ENCODE assay signal across 19 cellular contexts in the genomic region with DNA sequence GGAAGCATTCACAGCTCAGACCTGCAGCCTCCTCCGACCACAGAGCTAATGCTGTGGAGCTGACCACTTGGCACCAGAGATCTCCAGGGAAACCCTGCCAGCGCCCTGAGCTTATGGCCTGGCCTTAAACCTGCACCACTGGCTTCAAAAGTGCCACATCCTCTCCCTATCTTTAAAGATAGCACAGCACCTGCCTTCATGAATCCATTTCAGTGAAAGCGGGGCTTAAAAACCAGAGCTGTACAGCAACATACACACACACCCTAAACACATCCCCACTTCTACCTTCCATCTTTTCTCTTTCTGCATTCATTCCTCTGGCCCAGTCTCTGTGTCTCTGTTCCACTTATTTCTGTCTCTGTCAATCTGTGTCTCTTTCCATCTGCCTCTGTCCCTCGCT. TPM values are rescaled to one million over a fixed set of nuclear protein-coding genes. Genes with fewer than 3 reads are reported as not detected.
A peak's percentile ranks its signal among the peaks of the same experiment; 100 is the strongest.
DNase-seq lines count a peak whose midpoint lies in the region; ATAC-seq and TF ChIP-seq lines count a peak whose summit lies in the region.
"Had no signal": no experiment of that assay in that cellular context is flagged by ENCODE, and none has a peak within 500 bp of the region (broad histone marks: within the 10 kb centered on the region; RNA-seq: fewer than 3 reads in every experiment).

No MANE protein-coding gene starts in this region.

- no peaks in the 10 kb centered on the region for H3K9me2 ChIP-seq in OCI-LY7 (ENCODE audit: insufficient read depth, low read length)

- H3K4me1 Mint-ChIP-seq in CD4-positive, alpha-beta memory T cell = peaks cover 15 to 36% (median 24%) of the 10 kb centered on the region in 4 donors
- H3K4me1 Mint-ChIP-seq in nephron = peaks cover 60% of the 10 kb centered on the region

- no peaks in the 10 kb centered on the region for H3K27me3 ChIP-seq in CD4-positive, alpha-beta memory T cell (ENCODE audit: insufficient read depth, low read length)
- no peaks in the 10 kb centered on the region for H3K27me3 ChIP-seq in MG63
- H3K27me3 ChIP-seq: ovary had no signal

- no peak overlapping the region for H2AFZ ChIP-seq in OCI-LY7 (ENCODE audit: low read length)

- H4K20me1 ChIP-seq in OCI-LY7 (ENCODE audit: insufficient read depth, low read length) = no peaks in the 10 kb centered on the region

- H3K27me3 Mint-ChIP-seq in CD4-positive, alpha-beta memory T cell = no peaks in the 10 kb centered on the region
- peaks cover 70% of the 10 kb centered on the region for H3K27me3 Mint-ChIP-seq in nephron (ENCODE audit: low read depth)

- H3K27ac ChIP-seq in CD4-positive, alpha-beta memory T cell (ENCODE audit: low read depth, low read length) = no peak overlapping the region
- no peak overlapping the region for H3K27ac ChIP-seq in OCI-LY7 (ENCODE audit: low read depth, low read length, poor library complexity, severe bottlenecking)
- H3K27ac ChIP-seq in cingulate gyrus (ENCODE audit: low read depth, low read length) = peak overlapping the region; percentile 39
- H3K27ac ChIP-seq: breast epithelium, ovary had no signal

- H3K4me3 Mint-ChIP-seq in CD4-positive, alpha-beta memory T cell = peak overlapping the region in 4 of 8 donors; percentile 5 to 32 (median 22)
- peak overlapping the region in 2 of 3 experiments; percentile 2 to 51 for H3K4me3 Mint-ChIP-seq in nephron
- H3K4me3 Mint-ChIP-seq: activated CD4-positive, alpha-beta T cell treated with anti-CD3 and anti-CD28 coated beads for 36 hours; activated naive CD4-positive, alpha-beta T cell treated with anti-CD3 and anti-CD28 coated beads for 36 hours had no signal

- BruUV-seq in OCI-LY7 (replicated peaks; lab: Mats Ljungman, UMichigan) = no TSS peak

- H3K4me2 ChIP-seq in OCI-LY7 (ENCODE audit: low read length) = peak overlapping the region; percentile 12

- H3K4me3 ChIP-seq in CD4-positive, alpha-beta memory T cell (ENCODE audit: low read length in 2 of 2) = no peak overlapping the region
- H3K4me3 ChIP-seq in OCI-LY7 (ENCODE audit: low read depth, low read length, poor library complexity, severe bottlenecking) (no peak overlapping the region), MG63 (no peak overlapping the region)
- H3K4me3 ChIP-seq: breast epithelium, ovary had no signal

- intact Hi-C loops in CD4-positive, alpha-beta memory T cell (cut with micrococcal nuclease) = no loop called here
- intact Hi-C loops in OCI-LY7 (cut with micrococcal nuclease; ENCODE audit: unreplicated experiment) = no loop called here
- intact Hi-C loops in Right ventricle myocardium inferior (cut with DNase I) = no loop called here

- POLR2A ChIA-PET in CD4-positive, alpha-beta memory T cell (lab: Charles Lee; ENCODE audit: partially characterized antibody) = interaction anchor here (1.0 to 2.7 kb wide), 4 partner anchors 12 to 133 kb away, joined by 3 to 18 read pairs (median 4); no protein-coding TSS in a partner anchor
- POLR2A ChIA-PET in OCI-LY7 (lab: Charles Lee) = interaction anchor here (1.1 kb wide), 1 partner anchor 10 kb away, joined by 4 read pairs; no protein-coding TSS in a partner anchor

- peak overlapping the region in 6 of 7 donors; percentile 1 to 84 (median 40) for H3K27ac Mint-ChIP-seq in CD4-positive, alpha-beta memory T cell
- H3K27ac Mint-ChIP-seq in nephron = peak overlapping the region; percentile 0 to 29 (median 8)
- H3K27ac Mint-ChIP-seq: activated CD4-positive, alpha-beta T cell treated with anti-CD3 and anti-CD28 coated beads for 36 hours; activated naive CD4-positive, alpha-beta T cell treated with anti-CD3 and anti-CD28 coated beads for 36 hours had no signal

- peak in 1 of 5 donors; percentile 10 for DNase-seq in CD4-positive, alpha-beta memory T cell
- DNase-seq in OCI-LY7 (ENCODE audit: low spot score) (no peak), Right ventricle myocardium inferior (ENCODE audit: missing footprints) (no peak), MG63 (no peak), GM10266 (ENCODE audit: extremely low spot score) (no peak)
- DNase-seq: activated CD4-positive, alpha-beta T cell treated with anti-CD3 and anti-CD28 coated beads for 36 hours; activated CD8-positive, alpha-beta memory T cell treated with anti-CD3 and anti-CD28 coated beads, Interleukin-2, amount 50 U/mL, for 4 hours; Calu3; effector CD8-positive, alpha-beta T cell; NCI-H2029; NCI-H510A; ovary; SHP77 treated with DMSO at 0.1 percent for 48 hours had no signal

- H3K4me1 ChIP-seq in CD4-positive, alpha-beta memory T cell (ENCODE audit: insufficient read depth, low read length) = peaks cover 14% of the 10 kb centered on the region
- H3K4me1 ChIP-seq in OCI-LY7 (ENCODE audit: insufficient read depth, low read length, poor library complexity, severe bottlenecking) = peaks cover 70% of the 10 kb centered on the region
- H3K4me1 ChIP-seq: breast epithelium had no signal

- CTCF ChIA-PET in CD4-positive, alpha-beta memory T cell (lab: Charles Lee; ENCODE audit: partially characterized antibody) = interaction anchor here (1.0 to 4.3 kb wide), 8 partner anchors 24 to 234 kb away, joined by 3 to 15 read pairs (median 4); no protein-coding TSS in a partner anchor
- CTCF ChIA-PET in OCI-LY7 (lab: Charles Lee; ENCODE audit: unreplicated experiment) = interaction anchor here (1.1 kb wide), 1 partner anchor 10 kb away, joined by 6 read pairs; no protein-coding TSS in a partner anchor

- peaks cover 0 to 3% of the 10 kb centered on the region in 2 donors for H3K36me3 Mint-ChIP-seq in CD4-positive, alpha-beta memory T cell
- no peaks in the 10 kb centered on the region for H3K36me3 Mint-ChIP-seq in nephron (ENCODE audit: low read depth)

- H3K9me3 Mint-ChIP-seq in CD4-positive, alpha-beta memory T cell = no peaks in the 10 kb centered on the region
- H3K9me3 Mint-ChIP-seq in nephron = no peaks in the 10 kb centered on the region
- H3K9me3 Mint-ChIP-seq: activated naive CD4-positive, alpha-beta T cell treated with anti-CD3 and anti-CD28 coated beads for 36 hours had no signal

- no peak for ATAC-seq in Right ventricle myocardium inferior
- no peak for ATAC-seq in HG03342 (IDR thresholded peaks at IDR 0.05; ENCODE audit: unreplicated experiment)
- ATAC-seq: sciatic nerve had no signal

- no peaks in the 10 kb centered on the region for H3K36me3 ChIP-seq in CD4-positive, alpha-beta memory T cell (ENCODE audit: insufficient read depth, low read length)
- H3K36me3 ChIP-seq in OCI-LY7 (ENCODE audit: insufficient read depth, low read length) (no peaks in the 10 kb centered on the region), MG63 (no peaks in the 10 kb centered on the region)
- H3K36me3 ChIP-seq: breast epithelium, ovary had no signal

- TF ChIP-seq CTCF in OCI-LY7 (conservative IDR thresholded peaks at IDR 0.05; ENCODE audit: low read length) = no peak
- TF ChIP-seq CTCF in nephron (IDR thresholded peaks at IDR 0.05; ENCODE audit: unreplicated experiment in 3 of 3) = no peak
- no peak for TF ChIP-seq CTCF in GM10266 (IDR thresholded peaks at IDR 0.05; ENCODE audit: control insufficient read depth, insufficient read depth, low read depth, missing control alignments)

- H3K9me3 ChIP-seq in CD4-positive, alpha-beta memory T cell (ENCODE audit: control insufficient read depth in 1 of 2, low read length in 2 of 2) = no peaks in the 10 kb centered on the region
- H3K9me3 ChIP-seq in OCI-LY7 (ENCODE audit: low read length) = no peaks in the 10 kb centered on the region
- H3K9me3 ChIP-seq in MG63 = no peaks in the 10 kb centered on the region
- H3K9me3 ChIP-seq: breast epithelium, ovary had no signal

- no peaks in the 10 kb centered on the region for H3K79me2 ChIP-seq in OCI-LY7 (ENCODE audit: insufficient read depth, low read depth, low read length)

RNA-seq across cellular contexts. Expression of a gene that starts 59.8 kb away (rescaled TPM):
- total RNA-seq in CD4-positive, alpha-beta memory T cell = 10 to 100 TPM; 25.1 to 27.8 TPM
- polyA plus RNA-seq in CD4-positive, alpha-beta memory T cell = 100 to 1,000 TPM; 151 to 226 TPM
- 138 and 153 TPM in 2 replicates for total RNA-seq in OCI-LY7 (2014; rRNA removed; shearing (Covaris generic))
- total RNA-seq in OCI-LY7 (2022) = 81.4 and 85.5 TPM in 2 replicates
- total RNA-seq in Right ventricle myocardium inferior = 27.1 TPM
- 30.6 and 71.3 TPM in 2 replicates for total RNA-seq in MG63 (2014; rRNA removed; shearing (Covaris generic); ENCODE audit: low replicate concordance)
